8 cellular contexts compared by ENCODE assay signal in genomic region chr6:105135907-105136432, GRCh38. TPM values are rescaled to one million over a fixed set of nuclear protein-coding genes. Genes with fewer than 3 reads are reported as not detected.
DNase-seq lines count a peak whose midpoint lies in the region; ATAC-seq and TF ChIP-seq lines count a peak whose summit lies in the region.

No MANE protein-coding gene starts in this region.

- no peaks in the 10 kb centered on the region for H3K27me3 Mint-ChIP-seq in Calu3 (ENCODE audit: unreplicated experiment)
- peaks cover 25 to 67% (median 47%) of the 10 kb centered on the region in 5 donors for H3K27me3 Mint-ChIP-seq in naive thymus-derived CD8-positive, alpha-beta T cell

- TF ChIP-seq CTCF in Calu3 (IDR thresholded peaks at IDR 0.05; ENCODE audit: unreplicated experiment): no peak

- H3K4me1 Mint-ChIP-seq in Calu3 (ENCODE audit: low read depth, unreplicated experiment): peaks cover 7% of the 10 kb centered on the region
- peaks cover 4 to 15% (median 13%) of the 10 kb centered on the region in 4 donors for H3K4me1 Mint-ChIP-seq in naive thymus-derived CD8-positive, alpha-beta T cell

- no peaks in the 10 kb centered on the region for H3K9me3 Mint-ChIP-seq in Calu3 (ENCODE audit: low read depth, unreplicated experiment)
- no peaks in the 10 kb centered on the region for H3K9me3 Mint-ChIP-seq in naive thymus-derived CD8-positive, alpha-beta T cell

- DNase-seq in Calu3 (no peak), MG63 (no peak), NCI-H1417 (lab: John Stamatoyannopoulos, UW) (no peak), SKM-1 treated with dmso at 0.1 percent for 144 hours (lab: John Stamatoyannopoulos, UW; ENCODE audit: unreplicated experiment) (no peak), activated gamma-delta T cell treated with Interleukin-2 at 50 U/mL for 16 hours (no peak)
- no peak for DNase-seq in effector memory CD4-positive, alpha-beta T cell
- DNase-seq in naive thymus-derived CD8-positive, alpha-beta T cell: no peak
- DNase-seq in stimulated activated naive CD4-positive, alpha-beta T cell treated with Interleukin-2 at 50 U/mL for 16 hours (lab: John Stamatoyannopoulos, UW): no peak

- H3K27ac ChIP-seq in effector memory CD4-positive, alpha-beta T cell (ENCODE audit: insufficient read depth, low read length, poor library complexity, severe bottlenecking): no peak overlapping the region

- BruUV-seq in Calu3 (replicated peaks; lab: Mats Ljungman, UMichigan): no TSS peak

- CTCF ChIA-PET in Calu3 (lab: Charles Lee): interaction anchor here (0.6 kb wide), 1 partner anchor 48 kb away, joined by 3 read pairs; no protein-coding TSS in a partner anchor

- H3K4me3 ChIP-seq in MG63: peak overlapping the region; percentile 71
- H3K4me3 ChIP-seq in effector memory CD4-positive, alpha-beta T cell (ENCODE audit: insufficient read depth, low read depth, low read length, poor library complexity, severe bottlenecking): peak overlapping the region; percentile 54

- ATAC-seq in naive thymus-derived CD8-positive, alpha-beta T cell: no peak

- intact Hi-C loops in Calu3 (cut with micrococcal nuclease; ENCODE audit: unreplicated experiment): no loop called here

- H3K4me3 Mint-ChIP-seq in Calu3 (ENCODE audit: low read depth, unreplicated experiment): peak overlapping the region; percentile 64
- peak overlapping the region; percentile 26 to 75 (median 71) for H3K4me3 Mint-ChIP-seq in naive thymus-derived CD8-positive, alpha-beta T cell

- H3K36me3 ChIP-seq in MG63: no peaks in the 10 kb centered on the region
- no peaks in the 10 kb centered on the region for H3K36me3 ChIP-seq in effector memory CD4-positive, alpha-beta T cell (ENCODE audit: control insufficient read depth, insufficient read depth, low read length)

- H3K27ac Mint-ChIP-seq in Calu3 (ENCODE audit: unreplicated experiment): no peak overlapping the region
- H3K27ac Mint-ChIP-seq in naive thymus-derived CD8-positive, alpha-beta T cell: no peak overlapping the region

- no peaks in the 10 kb centered on the region for H3K9me3 ChIP-seq in MG63
- no peaks in the 10 kb centered on the region for H3K9me3 ChIP-seq in effector memory CD4-positive, alpha-beta T cell (ENCODE audit: control insufficient read depth, low read length)

- peaks cover 8% of the 10 kb centered on the region for H3K36me3 Mint-ChIP-seq in Calu3 (ENCODE audit: insufficient read depth, unreplicated experiment)
- peaks cover 0 to 7% (median 0%) of the 10 kb centered on the region in 3 donors for H3K36me3 Mint-ChIP-seq in naive thymus-derived CD8-positive, alpha-beta T cell

- H3K4me1 ChIP-seq in effector memory CD4-positive, alpha-beta T cell (ENCODE audit: control insufficient read depth, insufficient read depth, low read length, poor library complexity, severe bottlenecking): no peaks in the 10 kb centered on the region

- peaks cover 7% of the 10 kb centered on the region; the same call in 1 of the 2 replicates for H3K27me3 ChIP-seq in MG63
- H3K27me3 ChIP-seq in effector memory CD4-positive, alpha-beta T cell (replicated peaks; ENCODE audit: control insufficient read depth, insufficient read depth, low read length, poor library complexity, severe bottlenecking): peaks cover 11% of the 10 kb centered on the region

- POLR2A ChIA-PET in naive thymus-derived CD8-positive, alpha-beta T cell (lab: Charles Lee): no interaction called here

RNA-seq across cellular contexts. Expression of gene POPDC3, which starts 43.8 kb away (rescaled TPM):
- total RNA-seq in Calu3 (2022): 2.8 and 3.8 TPM in 2 replicates
- 1.8 and 2.2 TPM in 2 replicates for total RNA-seq in MG63 (2014; rRNA removed; shearing (Covaris generic); ENCODE audit: low replicate concordance)
- not detected for total RNA-seq in naive thymus-derived CD8-positive, alpha-beta T cell
- not detected for polyA plus RNA-seq in naive thymus-derived CD8-positive, alpha-beta T cell
